Comparison of ENCODE assay signal across 10 cellular contexts in genomic region chr1:40817791-40818263, GRCh38. TPM values are rescaled to one million over a fixed set of nuclear protein-coding genes. Genes with fewer than 3 reads are reported as not detected.
DNase-seq lines count a peak whose midpoint lies in the region; ATAC-seq and TF ChIP-seq lines count a peak whose summit lies in the region.
"Had no signal": no experiment of that assay in that cellular context is flagged by ENCODE, and none has a peak within 500 bp of the region (broad histone marks: within the 10 kb centered on the region; RNA-seq: fewer than 3 reads in every experiment).

No MANE protein-coding gene starts in this region.

- H3K27me3 Mint-ChIP-seq in activated naive CD4-positive, alpha-beta T cell treated with anti-CD3 and anti-CD28 coated beads for 36 hours (ENCODE audit: low read depth) = no peaks in the 10 kb centered on the region
- H3K27me3 Mint-ChIP-seq in activated CD8-positive, alpha-beta T cell treated with anti-CD3 and anti-CD28 coated beads for 36 hours = peaks cover 3% of the 10 kb centered on the region
- H3K27me3 Mint-ChIP-seq in type B pancreatic cell = peaks cover 37% of the 10 kb centered on the region

- H3K9me3 Mint-ChIP-seq in activated naive CD4-positive, alpha-beta T cell treated with anti-CD3 and anti-CD28 coated beads for 36 hours = no peaks in the 10 kb centered on the region
- no peaks in the 10 kb centered on the region for H3K9me3 Mint-ChIP-seq in activated naive CD4-positive, alpha-beta T cell treated with anti-CD3 and anti-CD28 coated beads, Interleukin-2, amount 50 U/mL, for 72 hours
- no peaks in the 10 kb centered on the region for H3K9me3 Mint-ChIP-seq in activated CD8-positive, alpha-beta T cell treated with anti-CD3 and anti-CD28 coated beads for 36 hours
- H3K9me3 Mint-ChIP-seq in type B pancreatic cell = no peaks in the 10 kb centered on the region

- peaks cover 9% of the 10 kb centered on the region for H3K4me1 ChIP-seq in lower lobe of right lung

- H3K4me3 Mint-ChIP-seq in activated naive CD4-positive, alpha-beta T cell treated with anti-CD3 and anti-CD28 coated beads for 36 hours = peak overlapping the region; percentile 75
- peak overlapping the region; percentile 72 for H3K4me3 Mint-ChIP-seq in activated CD8-positive, alpha-beta T cell treated with anti-CD3 and anti-CD28 coated beads for 36 hours
- peak overlapping the region; percentile 70 for H3K4me3 Mint-ChIP-seq in type B pancreatic cell

- no peaks in the 10 kb centered on the region for H3K27me3 ChIP-seq in lower lobe of right lung (ENCODE audit: low read depth)
- H3K27me3 ChIP-seq: BE2C had no signal

- ATAC-seq in activated naive CD4-positive, alpha-beta T cell treated with anti-CD3 and anti-CD28 coated beads, Interleukin-2, amount 50 U/mL, for 72 hours = no peak
- ATAC-seq in activated CD8-positive, alpha-beta T cell treated with anti-CD3 and anti-CD28 coated beads for 36 hours = no peak
- ATAC-seq in lower lobe of right lung = no peak

- CTCF ChIA-PET in activated naive CD4-positive, alpha-beta T cell treated with anti-CD3 and anti-CD28 coated beads for 36 hours (lab: Charles Lee) = no interaction called here
- CTCF ChIA-PET in activated CD8-positive, alpha-beta T cell treated with anti-CD3 and anti-CD28 coated beads for 36 hours (lab: Charles Lee) = interaction anchor here (2.7 kb wide), 1 partner anchor 43 kb away, joined by 14 read pairs; no protein-coding TSS in a partner anchor

- peaks cover 12% of the 10 kb centered on the region for H3K4me1 Mint-ChIP-seq in activated naive CD4-positive, alpha-beta T cell treated with anti-CD3 and anti-CD28 coated beads for 36 hours (ENCODE audit: low read depth)
- peaks cover 11% of the 10 kb centered on the region for H3K4me1 Mint-ChIP-seq in activated CD8-positive, alpha-beta T cell treated with anti-CD3 and anti-CD28 coated beads for 36 hours (ENCODE audit: low read depth)
- no peaks in the 10 kb centered on the region for H3K4me1 Mint-ChIP-seq in type B pancreatic cell (ENCODE audit: unreplicated experiment)

- H3K36me3 Mint-ChIP-seq in activated naive CD4-positive, alpha-beta T cell treated with anti-CD3 and anti-CD28 coated beads for 36 hours (ENCODE audit: low read depth) = no peaks in the 10 kb centered on the region
- no peaks in the 10 kb centered on the region for H3K36me3 Mint-ChIP-seq in activated naive CD4-positive, alpha-beta T cell treated with anti-CD3 and anti-CD28 coated beads, Interleukin-2, amount 50 U/mL, for 72 hours
- no peaks in the 10 kb centered on the region for H3K36me3 Mint-ChIP-seq in activated CD8-positive, alpha-beta T cell treated with anti-CD3 and anti-CD28 coated beads for 36 hours (ENCODE audit: low read depth)
- H3K36me3 Mint-ChIP-seq in type B pancreatic cell = no peaks in the 10 kb centered on the region

- POLR2A ChIA-PET in activated CD8-positive, alpha-beta T cell treated with anti-CD3 and anti-CD28 coated beads for 36 hours (lab: Charles Lee) = interaction anchor here (1.0 to 1.6 kb wide), 2 partner anchors 13 to 15 kb away, joined by 3 to 4 read pairs; no protein-coding TSS in a partner anchor

- H3K9me3 ChIP-seq in lower lobe of right lung = no peaks in the 10 kb centered on the region
- H3K9me3 ChIP-seq: BE2C, SK-N-SH had no signal

- no peak for DNase-seq in activated naive CD4-positive, alpha-beta T cell treated with anti-CD3 and anti-CD28 coated beads for 36 hours
- no peak for DNase-seq in activated naive CD4-positive, alpha-beta T cell treated with anti-CD3 and anti-CD28 coated beads, Interleukin-2, amount 50 U/mL, for 72 hours (ENCODE audit: low spot score in 2 of 2)
- DNase-seq in activated CD8-positive, alpha-beta T cell treated with anti-CD3 and anti-CD28 coated beads for 36 hours = no peak
- DNase-seq in lower lobe of right lung (no peak), type B pancreatic cell (ENCODE audit: extremely low spot score, unreplicated experiment) (no peak), A172 (ENCODE audit: low spot score) (no peak), kidney tubule cell (ENCODE audit: low spot score) (no peak)
- no peak for DNase-seq in activated effector memory CD4-positive, alpha-beta T cell treated with anti-CD3 and anti-CD28 coated beads, Interleukin-2, amount 50 U/mL, for 16 hours
- DNase-seq: BE2C, SK-N-SH had no signal

- no peak for TF ChIP-seq CTCF in activated CD8-positive, alpha-beta T cell treated with anti-CD3 and anti-CD28 coated beads for 36 hours (IDR thresholded peaks at IDR 0.05)
- TF ChIP-seq CTCF in lower lobe of right lung (IDR thresholded peaks at IDR 0.05) (no peak), type B pancreatic cell (conservative IDR thresholded peaks at IDR 0.05) (no peak)

- no peak overlapping the region for H3K27ac Mint-ChIP-seq in activated naive CD4-positive, alpha-beta T cell treated with anti-CD3 and anti-CD28 coated beads for 36 hours
- H3K27ac Mint-ChIP-seq in activated naive CD4-positive, alpha-beta T cell treated with anti-CD3 and anti-CD28 coated beads, Interleukin-2, amount 50 U/mL, for 72 hours = no peak overlapping the region
- H3K27ac Mint-ChIP-seq in activated CD8-positive, alpha-beta T cell treated with anti-CD3 and anti-CD28 coated beads for 36 hours = peak overlapping the region; percentile 25
- no peak overlapping the region for H3K27ac Mint-ChIP-seq in type B pancreatic cell

- H3K36me3 ChIP-seq in lower lobe of right lung = no peaks in the 10 kb centered on the region
- H3K36me3 ChIP-seq: BE2C had no signal

- no peak overlapping the region for H3K27ac ChIP-seq in lower lobe of right lung

- intact Hi-C loops in activated naive CD4-positive, alpha-beta T cell treated with anti-CD3 and anti-CD28 coated beads for 36 hours (cut with micrococcal nuclease) = loop anchor here (1.0 to 2.0 kb wide), 2 partner anchors 15 to 44 kb away; partner anchors contain the start of gene CITED4
- intact Hi-C loops in activated CD8-positive, alpha-beta T cell treated with anti-CD3 and anti-CD28 coated beads for 36 hours (cut with micrococcal nuclease) = no loop called here
- intact Hi-C loops in lower lobe of right lung (cut with DNase I) = no loop called here

- H3K4me3 ChIP-seq in lower lobe of right lung = peak overlapping the region; percentile 56

RNA-seq across cellular contexts. Expression of gene KCNQ4, which starts 34.2 kb away (rescaled TPM):
- total RNA-seq in activated naive CD4-positive, alpha-beta T cell treated with anti-CD3 and anti-CD28 coated beads for 36 hours = under 1 TPM; 0.49 to 0.50 TPM
- total RNA-seq in activated naive CD4-positive, alpha-beta T cell treated with anti-CD3 and anti-CD28 coated beads, Interleukin-2, amount 50 U/mL, for 72 hours = 1 to 10 TPM in 1 of 2 donors, under 1 TPM in 1; 0.73 to 1.5 TPM
- total RNA-seq in activated CD8-positive, alpha-beta T cell treated with anti-CD3 and anti-CD28 coated beads for 36 hours = under 1 TPM; 0.38 to 0.43 TPM
- total RNA-seq in lower lobe of right lung (0.89 TPM), type B pancreatic cell (ENCODE audit: low replicate concordance) (0.85 and 1.1 TPM in 2 replicates)
- total RNA-seq in A172 (2014; rRNA removed; shearing (Covaris generic)) = not detected in 2 replicates

RNA-seq across cellular contexts. Expression of gene CITED4, which starts 44.3 kb away (rescaled TPM):
- total RNA-seq in activated naive CD4-positive, alpha-beta T cell treated with anti-CD3 and anti-CD28 coated beads for 36 hours = 1 to 10 TPM; 2.4 TPM
- total RNA-seq in activated naive CD4-positive, alpha-beta T cell treated with anti-CD3 and anti-CD28 coated beads, Interleukin-2, amount 50 U/mL, for 72 hours = 1 to 10 TPM; 1.4 to 4.4 TPM
- total RNA-seq in activated CD8-positive, alpha-beta T cell treated with anti-CD3 and anti-CD28 coated beads for 36 hours = 1 to 10 TPM; 6.7 to 7.4 TPM
- total RNA-seq in lower lobe of right lung = 13.9 TPM
- 101 and 207 TPM in 2 replicates for total RNA-seq in type B pancreatic cell (ENCODE audit: low replicate concordance)
- total RNA-seq in A172 (2014; rRNA removed; shearing (Covaris generic)) = 4.1 and 5.3 TPM in 2 replicates
